14 cellular contexts compared by ENCODE assay signal in genomic region chr1:212982430-212983152, GRCh38. TPM values are rescaled to one million over a fixed set of nuclear protein-coding genes. Genes with fewer than 3 reads are reported as not detected.
DNase-seq lines count a peak whose midpoint lies in the region; ATAC-seq and TF ChIP-seq lines count a peak whose summit lies in the region.
"Had no signal": no experiment of that assay in that cellular context is flagged by ENCODE, and none has a peak within 500 bp of the region (broad histone marks: within the 10 kb centered on the region; RNA-seq: fewer than 3 reads in every experiment).

No MANE protein-coding gene starts in this region.

- no CpG with 5 or more reads among the region's 6 CpGs for WGBS in H9 (ENCODE audit: extremely low coverage, insufficient read length, low lambda C conversion rate)
- WGBS in mammary epithelial cell (ENCODE audit: low coverage, missing lambda C conversion rate) = 63% methylated on average over 6 of the region's 6 CpGs

- dilution Hi-C loops in mammary epithelial cell (cut with HindIII; ENCODE audit: low sequenced_read_pairs) = loop anchor here (5.0 to 25.0 kb wide), 3 partner anchors 35 to 520 kb away; partner anchors contain the start of gene ANGEL2

- H3K79me1 ChIP-seq in H9 (ENCODE audit: insufficient read depth, low read depth, low read length, poor library complexity, severe bottlenecking) = no peaks in the 10 kb centered on the region

- intact Hi-C loops in mammary epithelial cell (cut with micrococcal nuclease) = no loop called here

- H3K4me1 Mint-ChIP-seq in H9 = peaks cover 39 to 47% of the 10 kb centered on the region in 2 experiments

- BruUV-seq in mammary epithelial cell (replicated peaks; lab: Mats Ljungman, UMichigan) = no TSS peak

- no peak overlapping the region for H2BK20ac ChIP-seq in H9 (ENCODE audit: low read depth, low read length, poor library complexity, severe bottlenecking)

- peaks cover 48 to 87% (median 49%) of the 10 kb centered on the region in 3 experiments; a peak in 6 of 7 replicates for H3K36me3 Mint-ChIP-seq in H9 (ENCODE audit: insufficient read depth in 1 of 3, low read depth in 3 of 3)

- in situ Hi-C loops in mammary epithelial cell (cut with MboI; ENCODE audit: low sequenced_read_pairs in 2 of 2) = loop anchor here (25.0 kb wide), 4 partner anchors 170 to 520 kb away; no protein-coding TSS in a partner anchor

- H4K8ac ChIP-seq in H9 (replicated peaks; ENCODE audit: insufficient read length, low read depth, low read length) = no peak overlapping the region

- no peaks in the 10 kb centered on the region for H3K9me3 Mint-ChIP-seq in H9

- H2BK12ac ChIP-seq in H9 (ENCODE audit: insufficient read length, low read depth, low read length) = no peak overlapping the region

- no peak overlapping the region for H3K23ac ChIP-seq in H9 (ENCODE audit: insufficient read length, low read depth, low read length)

- H2BK5ac ChIP-seq in H9 (ENCODE audit: insufficient read length, low read length) = no peak overlapping the region

- no peak overlapping the region for H3K4ac ChIP-seq in H9 (ENCODE audit: low read depth, low read length)

- ATAC-seq in HG02610 (IDR thresholded peaks at IDR 0.05; ENCODE audit: unreplicated experiment) (no peak), GM21825 (IDR thresholded peaks at IDR 0.05; ENCODE audit: unreplicated experiment) (no peak)
- ATAC-seq: T-helper 17 cell had no signal

- H3K27me3 Mint-ChIP-seq in H9 (ENCODE audit: low read depth) = no peaks in the 10 kb centered on the region; the same call in 1 of the 2 replicates

- H3K4me3 Mint-ChIP-seq in H9 = no peak overlapping the region
- H3K4me3 Mint-ChIP-seq: T-helper 17 cell had no signal

- H2BK120ac ChIP-seq in H9 (ENCODE audit: low read depth, low read length, poor library complexity, severe bottlenecking) = no peak overlapping the region

- H3K27me3 ChIP-seq in H9 (ENCODE audit: insufficient read depth, low read length) (no peaks in the 10 kb centered on the region), SJCRH30 (no peaks in the 10 kb centered on the region), right atrium auricular region (no peaks in the 10 kb centered on the region), mammary epithelial cell (ENCODE audit: insufficient read depth, low read length) (no peaks in the 10 kb centered on the region)
- H3K27me3 ChIP-seq: vagina had no signal

- TF ChIP-seq CTCF in H9 (conservative IDR thresholded peaks at IDR 0.05) (no peak), right atrium auricular region (IDR thresholded peaks at IDR 0.05) (no peak), mammary epithelial cell (conservative IDR thresholded peaks at IDR 0.05 in 1 of 2, IDR thresholded peaks at IDR 0.05 in 1 of 2; ENCODE audit: extremely low read depth in 1 of 2, insufficient read depth in 1 of 2, low read depth in 1 of 2, low read length in 2 of 2) (no peak)

- H3K14ac ChIP-seq in H9 (ENCODE audit: insufficient read depth, low read length) = no peak overlapping the region

- H3K23me2 ChIP-seq in H9 (ENCODE audit: insufficient read length, low read depth, low read length, poor library complexity, severe bottlenecking) = no peaks in the 10 kb centered on the region

- no peak overlapping the region for H4K5ac ChIP-seq in H9 (ENCODE audit: insufficient read length, low read depth, low read length)

- H4K91ac ChIP-seq in H9 (ENCODE audit: insufficient read length, low read depth, low read length) = no peak overlapping the region

- H3K79me2 ChIP-seq in H9 (ENCODE audit: insufficient read depth, low read length) (no peaks in the 10 kb centered on the region), mammary epithelial cell (ENCODE audit: insufficient read depth, low read length) (no peaks in the 10 kb centered on the region)

- H3K4me2 ChIP-seq in H9 (ENCODE audit: insufficient read depth, insufficient read length, low read length) = no peak overlapping the region
- no peak overlapping the region for H3K4me2 ChIP-seq in mammary epithelial cell (ENCODE audit: insufficient read depth, low read depth, low read length)

- no peak overlapping the region for H2AK5ac ChIP-seq in H9 (ENCODE audit: insufficient read length, low read length)

- H3K27ac ChIP-seq in H9 (ENCODE audit: insufficient read length, low read depth, low read length) = no peak overlapping the region
- H3K27ac ChIP-seq in SJCRH30 = peak overlapping the region; percentile 98
- H3K27ac ChIP-seq in right atrium auricular region = peak overlapping the region; percentile 77 to 91
- H3K27ac ChIP-seq in mammary epithelial cell (ENCODE audit: insufficient read depth, low read depth, low read length) = no peak overlapping the region
- H3K27ac ChIP-seq: vagina had no signal

- H3K4me1 ChIP-seq in H9 (ENCODE audit: insufficient read depth, low read length) = peaks cover 7% of the 10 kb centered on the region; the same call in 1 of the 2 replicates
- H3K4me1 ChIP-seq in SJCRH30 = peaks cover 53% of the 10 kb centered on the region
- peaks cover 0 to 39% of the 10 kb centered on the region in 2 donors for H3K4me1 ChIP-seq in right atrium auricular region
- H3K4me1 ChIP-seq in mammary epithelial cell (ENCODE audit: insufficient read depth, low read length) = no peaks in the 10 kb centered on the region
- H3K4me1 ChIP-seq: vagina had no signal

- peaks cover 75% of the 10 kb centered on the region for H3K36me3 ChIP-seq in SJCRH30
- H3K36me3 ChIP-seq in right atrium auricular region = no peaks in the 10 kb centered on the region
- no peaks in the 10 kb centered on the region for H3K36me3 ChIP-seq in mammary epithelial cell (ENCODE audit: insufficient read depth, low read length)
- H3K36me3 ChIP-seq: vagina had no signal

- no peak overlapping the region for H3K18ac ChIP-seq in H9 (ENCODE audit: insufficient read length, low read depth, low read length)

- no peak overlapping the region for H3K56ac ChIP-seq in H9 (ENCODE audit: insufficient read length, low read depth, low read length)

- no peaks in the 10 kb centered on the region for H4K20me1 ChIP-seq in H9 (ENCODE audit: control insufficient read depth, insufficient read depth, insufficient read length)
- H4K20me1 ChIP-seq in mammary epithelial cell (ENCODE audit: insufficient read depth, low read length) = no peaks in the 10 kb centered on the region

- H3T11ph ChIP-seq in H9 (ENCODE audit: low read length) = no peak overlapping the region

- H3K27ac Mint-ChIP-seq in H9 = peak overlapping the region in 2 of 3 experiments; percentile 38 to 52; a peak in 3 of 7 replicates
- H3K27ac Mint-ChIP-seq: T-helper 17 cell had no signal

- CTCF ChIA-PET in mammary epithelial cell (lab: Charles Lee; ENCODE audit: low non-redundant PET) = no interaction called here

- H2AFZ ChIP-seq in H9 (ENCODE audit: low read length) = no peak overlapping the region
- no peak overlapping the region for H2AFZ ChIP-seq in mammary epithelial cell (ENCODE audit: low read depth, low read length)

- H3K4me3 ChIP-seq in SJCRH30 = no peak overlapping the region
- H3K4me3 ChIP-seq in right atrium auricular region = no peak overlapping the region
- H3K4me3 ChIP-seq in mammary epithelial cell (replicated peaks in 1 of 3; ENCODE audit: insufficient read depth in 1 of 3, low read depth in 2 of 3, low read length in 3 of 3) = no peak overlapping the region
- H3K4me3 ChIP-seq: vagina had no signal

- peak; percentile 59 for DNase-seq in Ammon's horn (ENCODE audit: low spot score)
- DNase-seq in H9 = peak; percentile 21
- DNase-seq in SJCRH30 = no peak
- DNase-seq in right atrium auricular region (ENCODE audit: low spot score) = peak; percentile 60
- DNase-seq in DMS153 treated with DMSO at 0.1 percent for 48 hours (lab: John Stamatoyannopoulos, UW; ENCODE audit: unreplicated experiment) = no peak
- DNase-seq in mammary epithelial cell = no peak
- DNase-seq: activated effector memory CD4-positive, alpha-beta T cell treated with anti-CD3 and anti-CD28 coated beads, Interleukin-2, amount 50 U/mL, for 16 hours; amniotic stem cell; left cardiac atrium; NCI-H510A; T-helper 17 cell had no signal

- no peak overlapping the region for H2BK15ac ChIP-seq in H9 (ENCODE audit: low read depth, low read length)

- no peak overlapping the region for H3K9ac ChIP-seq in H9 (ENCODE audit: extremely low read depth, insufficient read length, low read length)
- H3K9ac ChIP-seq in mammary epithelial cell (ENCODE audit: insufficient read depth, low read length) = no peak overlapping the region

- H3K9me3 ChIP-seq in H9 (ENCODE audit: control insufficient read depth, low read depth, low read length) (no peaks in the 10 kb centered on the region), SJCRH30 (replicated peaks) (no peaks in the 10 kb centered on the region), right atrium auricular region (no peaks in the 10 kb centered on the region), mammary epithelial cell (replicated peaks; ENCODE audit: insufficient read depth, low read length) (no peaks in the 10 kb centered on the region)
- H3K9me3 ChIP-seq: vagina had no signal

RNA-seq across cellular contexts. Expression of gene VASH2, which starts 32.2 kb away (rescaled TPM):
- 76.1 and 79.5 TPM in 2 replicates for total RNA-seq in H9 (2021)
- total RNA-seq in SJCRH30 (2014; rRNA removed; shearing (Covaris generic)) = 129 and 153 TPM in 2 replicates
- total RNA-seq in right atrium auricular region = under 1 TPM; 0.47 to 0.82 TPM
- under 1 TPM in 1 of 2 donors, not detected in 1; 0.68 TPM for total RNA-seq in mammary epithelial cell
- 0.17 TPM for polyA plus RNA-seq in mammary epithelial cell
- polyA minus RNA-seq in mammary epithelial cell = not detected

RNA-seq across cellular contexts. Expression of gene ANGEL2, which starts 33.1 kb away (rescaled TPM):
- total RNA-seq in H9 (2021) (42.4 and 47.8 TPM in 2 replicates), right atrium auricular region (10 to 100 TPM; 16.9 to 21.6 TPM), mammary epithelial cell (10 to 100 TPM; 28.5 to 38.3 TPM)
- 59.9 and 70.7 TPM in 2 replicates for total RNA-seq in SJCRH30 (2014; rRNA removed; shearing (Covaris generic))
- polyA plus RNA-seq in mammary epithelial cell = 13.0 TPM
- 22.2 TPM for polyA minus RNA-seq in mammary epithelial cell

Comparison
In these comparisons a context has a peak if more than half of its experiments do, and no peak if none do; other contexts are left out.
1. DNase-seq: peak in Ammon's horn (single experiment), H9 (single experiment) and right atrium auricular region (single experiment); none in SJCRH30 (0 of 2), DMS153 treated with DMSO at 0.1 percent for 48 hours (single experiment) and mammary epithelial cell (single experiment).
2. H3K27ac ChIP-seq: peak in SJCRH30 (single experiment) and right atrium auricular region (2 of 2); none in H9 (single experiment) and mammary epithelial cell (single experiment).
3. RNA of gene VASH2, which starts 32.2 kb away (total RNA-seq): 129 to 153 TPM in SJCRH30 and 76.1 to 79.5 TPM in H9; 0.47 to 0.82 TPM in right atrium auricular region and 0.68 TPM in mammary epithelial cell; every median in the first group is over 10 times any median in the second.